ENCODE assay signal across 25 cellular contexts in genomic region chr10:110668443-110668842, GRCh38. TPM values are rescaled to one million over a fixed set of nuclear protein-coding genes. Genes with fewer than 3 reads are reported as not detected.
DNase-seq lines count a peak whose midpoint lies in the region; ATAC-seq and TF ChIP-seq lines count a peak whose summit lies in the region.
"Had no signal": no experiment of that assay in that cellular context is flagged by ENCODE, and none has a peak within 500 bp of the region (broad histone marks: within the 10 kb centered on the region; RNA-seq: fewer than 3 reads in every experiment).

No MANE protein-coding gene starts in this region.

- H3K27ac ChIP-seq in heart right ventricle (peak overlapping the region; percentile 44 to 94 (median 90)), coronary artery (peak overlapping the region; percentile 51 to 80), thoracic aorta (peak overlapping the region; percentile 75 to 80)
- H3K27ac ChIP-seq: brain microvascular endothelial cell, lower lobe of right lung, SJCRH30, tibial artery, VCaP had no signal

- peaks cover 14 to 26% of the 10 kb centered on the region in 2 donors for H3K27me3 Mint-ChIP-seq in effector memory CD8-positive, alpha-beta T cell
- H3K27me3 Mint-ChIP-seq: activated T-helper 17 cell treated with anti-CD3 and anti-CD28 coated beads, Interleukin-2, amount 50 U/mL, for 72 hours; CD4-positive, alpha-beta T cell had no signal

- H3K36me3 ChIP-seq in heart right ventricle (no peaks in the 10 kb centered on the region), thoracic aorta (no peaks in the 10 kb centered on the region)
- H3K36me3 ChIP-seq: brain microvascular endothelial cell, lower lobe of right lung, SJCRH30, tibial artery had no signal

- intact Hi-C loops in heart right ventricle (cut with DNase I) (no loop called here), Right ventricle myocardium superior (cut with DNase I) (no loop called here)

- ATAC-seq in heart right ventricle (no peak), Right ventricle myocardium superior (ENCODE audit: poor library complexity) (no peak), thoracic aorta (ENCODE audit: insufficient number of reproducible peaks, low FRiP score, low read depth) (no peak)
- ATAC-seq in effector memory CD8-positive, alpha-beta T cell (replicated peaks) = no peak
- ATAC-seq: A549; activated T-helper 17 cell treated with anti-CD3 and anti-CD28 coated beads, Interleukin-2, amount 50 U/mL, for 72 hours; lower lobe of right lung; natural killer cell treated with Interleukin-12 subunit alpha and Interleukin-12 subunit beta and Interleukin-15 and Interleukin-18, amount 100 ng/mL, for 72 hours had no signal

- H3K36me3 Mint-ChIP-seq in effector memory CD8-positive, alpha-beta T cell (ENCODE audit: insufficient read depth) = peaks cover 3% of the 10 kb centered on the region
- H3K36me3 Mint-ChIP-seq: IgD-negative memory B cell; natural killer cell treated with Interleukin-12 subunit alpha and Interleukin-12 subunit beta and Interleukin-15 and Interleukin-18, amount 100 ng/mL, for 72 hours had no signal

- H3K4me1 ChIP-seq in heart right ventricle (peaks cover 0 to 82% (median 18%) of the 10 kb centered on the region in 9 donors), thoracic aorta (ENCODE audit: control insufficient read depth in 1 of 2, low read depth in 2 of 2) (peaks cover 0 to 33% of the 10 kb centered on the region in 2 donors)

- DNase-seq in heart right ventricle (no peak), Right ventricle myocardium superior (no peak), coronary artery (ENCODE audit: low spot score) (no peak), myocyte (ENCODE audit: low read depth) (peak; percentile 57), thoracic aorta (ENCODE audit: low spot score) (no peak), 8988T (no peak), SKM-1 treated with dmso at 0.1 percent for 144 hours (lab: John Stamatoyannopoulos, UW; ENCODE audit: unreplicated experiment) (no peak)
- no peak for DNase-seq in effector memory CD8-positive, alpha-beta T cell
- DNase-seq: activated CD4-positive, alpha-beta T cell treated with anti-CD3 and anti-CD28 coated beads for 48 hours; activated naive CD4-positive, alpha-beta T cell treated with anti-CD3 and anti-CD28 coated beads, Interleukin-2, amount 50 U/mL, for 16 hours; brain microvascular endothelial cell; CD4-positive, alpha-beta T cell; kidney; lower lobe of right lung; NCI-H146; NCI-H82; stimulated activated CD4-positive, alpha-beta T cell treated with anti-CD3 and anti-CD28 coated beads, Interleukin-4, amount 100 ng/mL, for 1 hour; T-helper 9 cell; tibial artery had no signal

- H3K9me3 Mint-ChIP-seq in effector memory CD8-positive, alpha-beta T cell = no peaks in the 10 kb centered on the region
- H3K9me3 Mint-ChIP-seq: activated T-helper 17 cell treated with anti-CD3 and anti-CD28 coated beads, Interleukin-2, amount 50 U/mL, for 72 hours; CD4-positive, alpha-beta T cell; IgD-negative memory B cell; natural killer cell treated with Interleukin-12 subunit alpha and Interleukin-12 subunit beta and Interleukin-15 and Interleukin-18, amount 100 ng/mL, for 72 hours had no signal

- H3K27me3 ChIP-seq in heart right ventricle = no peaks in the 10 kb centered on the region
- no peaks in the 10 kb centered on the region for H3K27me3 ChIP-seq in thoracic aorta (replicated peaks; ENCODE audit: insufficient read depth)
- H3K27me3 ChIP-seq: brain microvascular endothelial cell, SJCRH30, tibial artery had no signal

- H3K4me3 ChIP-seq in heart right ventricle (no peak overlapping the region), coronary artery (no peak overlapping the region), thoracic aorta (no peak overlapping the region)
- H3K4me3 ChIP-seq: A549, lower lobe of right lung, SJCRH30, tibial artery had no signal

- TF ChIP-seq CTCF in heart right ventricle (IDR thresholded peaks at IDR 0.05) (no peak), coronary artery (IDR thresholded peaks at IDR 0.05) (no peak), thoracic aorta (IDR thresholded peaks at IDR 0.05) (no peak)

- no peak overlapping the region for H3K4me3 Mint-ChIP-seq in effector memory CD8-positive, alpha-beta T cell
- H3K4me3 Mint-ChIP-seq: activated T-helper 17 cell treated with anti-CD3 and anti-CD28 coated beads, Interleukin-2, amount 50 U/mL, for 72 hours; CD4-positive, alpha-beta T cell; IgD-negative memory B cell; natural killer cell treated with Interleukin-12 subunit alpha and Interleukin-12 subunit beta and Interleukin-15 and Interleukin-18, amount 100 ng/mL, for 72 hours had no signal

- H3K4me1 Mint-ChIP-seq in effector memory CD8-positive, alpha-beta T cell (ENCODE audit: low read depth in 2 of 2) = peaks cover 5 to 10% of the 10 kb centered on the region in 2 donors
- H3K4me1 Mint-ChIP-seq: activated T-helper 17 cell treated with anti-CD3 and anti-CD28 coated beads, Interleukin-2, amount 50 U/mL, for 72 hours had no signal

- H3K9me3 ChIP-seq in heart right ventricle = no peaks in the 10 kb centered on the region
- H3K9me3 ChIP-seq in thoracic aorta = no peaks in the 10 kb centered on the region
- H3K9me3 ChIP-seq: A549, lower lobe of right lung, SJCRH30, tibial artery had no signal

- WGBS in heart right ventricle, 2 donors = 37 to 54% methylated on average over 5 of the region's 5 CpGs

- no peak overlapping the region for H3K27ac Mint-ChIP-seq in effector memory CD8-positive, alpha-beta T cell
- H3K27ac Mint-ChIP-seq: activated T-helper 17 cell treated with anti-CD3 and anti-CD28 coated beads, Interleukin-2, amount 50 U/mL, for 72 hours; CD4-positive, alpha-beta T cell; IgD-negative memory B cell; natural killer cell treated with Interleukin-12 subunit alpha and Interleukin-12 subunit beta and Interleukin-15 and Interleukin-18, amount 100 ng/mL, for 72 hours had no signal

RNA-seq across cellular contexts. Expression of gene RBM20, which starts 24.3 kb away (rescaled TPM):
- total RNA-seq in heart right ventricle (100 to 1,000 TPM in 8 of 10 donors, 10 to 100 TPM in 2; 69.4 to 186 (median 145) TPM), Right ventricle myocardium superior (103 TPM), myocyte (2.6 and 3.0 TPM in 2 replicates), thoracic aorta (10 to 100 TPM in 1 of 2 donors, 1 to 10 TPM in 1; 7.8 to 13.9 TPM)
- 10 to 100 TPM; 10.1 to 61.9 TPM for polyA plus RNA-seq in heart right ventricle
- polyA plus RNA-seq in myocyte (2012) = 2.0 TPM
- total RNA-seq: natural killer cell treated with Interleukin-12 subunit alpha and Interleukin-12 subunit beta and Interleukin-15 and Interleukin-18, amount 100 ng/mL, for 72 hours had no signal
- polyA plus RNA-seq: IgD-negative memory B cell had no signal
